18 cellular contexts compared by ENCODE assay signal in the genomic region with DNA sequence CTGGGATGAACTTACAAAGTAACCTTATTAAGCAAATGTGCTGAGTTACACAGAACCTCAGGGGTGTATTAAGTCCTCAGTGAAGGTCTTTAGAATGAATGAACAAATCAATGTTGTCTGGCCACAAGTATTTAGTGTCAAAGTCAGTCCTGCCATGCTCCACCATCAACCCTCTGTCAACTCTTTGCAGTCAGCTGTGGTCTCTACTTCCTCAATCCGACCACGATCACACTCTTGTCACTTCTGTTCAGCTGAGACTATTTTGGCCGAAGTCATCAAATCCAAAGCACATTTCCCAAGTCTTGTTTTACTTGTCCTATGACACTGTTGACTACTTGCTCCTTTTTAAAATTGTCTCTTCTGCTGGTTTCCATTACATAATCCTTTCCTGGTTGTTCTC.
"Had no signal": no experiment of that assay in that cellular context is flagged by ENCODE, and none has a peak within 500 bp of the region (broad histone marks: within the 10 kb centered on the region; RNA-seq: fewer than 3 reads in every experiment).

No MANE protein-coding gene starts in this region.

- ATAC-seq: activated T-helper 17 cell treated with anti-CD3 and anti-CD28 coated beads, Interleukin-2, amount 50 U/mL, for 72 hours; left lung had no signal

- H3K9me3 ChIP-seq: ascending aorta, colonic mucosa, esophagus muscularis mucosa, sigmoid colon, thoracic aorta had no signal

- H3K27ac ChIP-seq: ascending aorta, cardiac muscle cell, colonic mucosa, left lung, parathyroid adenoma, thoracic aorta had no signal

- H3K36me3 ChIP-seq: ascending aorta, cardiac muscle cell, colonic mucosa, esophagus muscularis mucosa, left lung, sigmoid colon, stomach, thoracic aorta had no signal

- H3K4me1 ChIP-seq: ascending aorta, colonic mucosa, left lung, parathyroid adenoma had no signal

- H3K27ac Mint-ChIP-seq: activated T-helper 17 cell treated with anti-CD3 and anti-CD28 coated beads, Interleukin-2, amount 50 U/mL, for 72 hours; naive B cell had no signal

- H3K4me3 Mint-ChIP-seq: activated T-helper 17 cell treated with anti-CD3 and anti-CD28 coated beads, Interleukin-2, amount 50 U/mL, for 72 hours; naive B cell had no signal

- H3K4me1 Mint-ChIP-seq: activated T-helper 17 cell treated with anti-CD3 and anti-CD28 coated beads, Interleukin-2, amount 50 U/mL, for 72 hours; naive B cell had no signal

- H3K27me3 ChIP-seq: ascending aorta, cardiac muscle cell, colonic mucosa, esophagus muscularis mucosa, hepatocyte, left lung, sigmoid colon, stomach had no signal

- DNase-seq: activated CD4-positive, CD25-positive, alpha-beta regulatory T cell treated with anti-CD3 and anti-CD28 coated beads, Interleukin-2, amount 50 U/mL, for 72 hours; activated naive CD4-positive, alpha-beta T cell treated with Interleukin-2 at 50 U/mL for 16 hours; colonic mucosa; kidney; left lung; mammary epithelial cell; naive B cell; sigmoid colon; stimulated activated CD4-positive, alpha-beta T cell treated with anti-CD3 and anti-CD28 coated beads, Interleukin-1b, Interleukin-23, amount 100 ng/mL, for 48 hours; stomach; T-helper 9 cell had no signal

- H3K4me3 ChIP-seq: ascending aorta, cardiac muscle cell, colonic mucosa, esophagus muscularis mucosa, hepatocyte, left lung, sigmoid colon, stomach, thoracic aorta had no signal
